Comparison of ENCODE assay signal across 10 cellular contexts in genomic region chr10:75226656-75227055, GRCh38. TPM values are rescaled to one million over a fixed set of nuclear protein-coding genes. Genes with fewer than 3 reads are reported as not detected.
A peak's percentile ranks its signal among the peaks of the same experiment; 100 is the strongest.
DNase-seq lines count a peak whose midpoint lies in the region; ATAC-seq, FAIRE-seq and TF ChIP-seq lines count a peak whose summit lies in the region.
"Had no signal": no experiment of that assay in that cellular context is flagged by ENCODE, and none has a peak within 500 bp of the region (broad histone marks: within the 10 kb centered on the region; RNA-seq: fewer than 3 reads in every experiment).

No MANE protein-coding gene starts in this region.

- H3K18ac ChIP-seq in H1 (ENCODE audit: extremely low read depth, low read length) = peak overlapping the region; percentile 29; the same call in 1 of the 2 replicates

- no peak overlapping the region for H3K23ac ChIP-seq in H1 (ENCODE audit: insufficient read length)

- H3K9me3 ChIP-seq in H1 (ENCODE audit: insufficient read depth in 2 of 2, low read depth in 1 of 2, low read length in 1 of 2) = no peaks in the 10 kb centered on the region
- H3K9me3 ChIP-seq: BLaER1 treated with 17β-estradiol and CSF1 and Interleukin-3, amounts not matched to agents 10 nM and 100 nM had no signal

- H3K27ac ChIP-seq in H1 (ENCODE audit: low read depth, low read length) = no peak overlapping the region
- H3K27ac ChIP-seq: BLaER1 treated with 17β-estradiol and CSF1 and Interleukin-3, amounts not matched to agents 10 nM and 100 nM had no signal

- no peak overlapping the region for H3K56ac ChIP-seq in H1 (replicated peaks; ENCODE audit: insufficient read length, low read depth, low read length)

- H2AFZ ChIP-seq in H1 (ENCODE audit: low read length) = no peak overlapping the region

- no peaks in the 10 kb centered on the region for H3K27me3 Mint-ChIP-seq in stimulated activated naive CD8-positive, alpha-beta T cell treated with anti-CD3 and anti-CD28 coated beads, Interleukin-15, Interleukin-2, amounts not matched to agents 100 ng/mL and 50 ng/mL, for 24 hours
- H3K27me3 Mint-ChIP-seq in osteocyte (ENCODE audit: unreplicated experiment) = no peaks in the 10 kb centered on the region

- WGBS in H1 (ENCODE audit: extremely low coverage in 1 of 2, insufficient coverage in 1 of 2, insufficient read length in 1 of 2, insufficient replicate concordance in 2 of 2, low coverage in 1 of 2, low lambda C conversion rate in 2 of 2, missing lambda C conversion rate in 1 of 2), 2 experiments = 68% methylated on average over 5 of the region's 5 CpGs; no CpG with 5 or more reads in 1 of the 2 experiments

- no peak overlapping the region for H3K14ac ChIP-seq in H1 (ENCODE audit: insufficient read length)

- peak overlapping the region; percentile 45 to 53 for H3K4me2 ChIP-seq in H1 (ENCODE audit: insufficient read depth in 1 of 2, low read depth in 2 of 2, low read length in 2 of 2)
- H3K4me2 ChIP-seq: BLaER1 treated with 17β-estradiol and CSF1 and Interleukin-3, amounts not matched to agents 10 nM and 100 nM had no signal

- no peak for TF ChIP-seq EP300 in H1 (IDR thresholded peaks at IDR 0.05; ENCODE audit: borderline replicate concordance in 1 of 2, low read depth in 2 of 2, low read length in 2 of 2)

- peaks cover 11 to 72% (median 31%) of the 10 kb centered on the region in 4 experiments for H3K36me3 ChIP-seq in H1 (ENCODE audit: control insufficient read depth in 2 of 4, insufficient read depth in 4 of 4, low read length in 3 of 4)

- H3K27ac Mint-ChIP-seq in stimulated activated naive CD8-positive, alpha-beta T cell treated with anti-CD3 and anti-CD28 coated beads, Interleukin-15, Interleukin-2, amounts not matched to agents 100 ng/mL and 50 ng/mL, for 24 hours = peak overlapping the region; percentile 19
- peak overlapping the region; percentile 95 for H3K27ac Mint-ChIP-seq in osteocyte (ENCODE audit: unreplicated experiment)

- H2BK120ac ChIP-seq in H1 (replicated peaks; ENCODE audit: low read depth, low read length) = no peak overlapping the region

- no peak for DNase-seq in stimulated activated naive CD8-positive, alpha-beta T cell treated with anti-CD3 and anti-CD28 coated beads, Interleukin-15, Interleukin-2, amounts not matched to agents 100 U/mL and 50 U/mL, for 24 hours
- DNase-seq in H1 (ENCODE audit: low read depth in 1 of 2, low spot score in 2 of 2) (no peak), osteocyte (ENCODE audit: extremely low spot score, unreplicated experiment) (no peak), erythroblast (lab: John Stamatoyannopoulos, UW) (no peak), OCI-M2 (lab: John Stamatoyannopoulos, UW; ENCODE audit: unreplicated experiment) (no peak), NOMO-1 treated with dmso at 0.1 percent for 144 hours (lab: John Stamatoyannopoulos, UW; ENCODE audit: unreplicated experiment) (no peak), occipital lobe (lab: John Stamatoyannopoulos, UW) (no peak)
- DNase-seq: activated CD4-positive, alpha-beta T cell treated with anti-CD3 and anti-CD28 coated beads for 1 hour had no signal

- no peak overlapping the region for H3K4me3 Mint-ChIP-seq in stimulated activated naive CD8-positive, alpha-beta T cell treated with anti-CD3 and anti-CD28 coated beads, Interleukin-15, Interleukin-2, amounts not matched to agents 100 ng/mL and 50 ng/mL, for 24 hours
- no peak overlapping the region for H3K4me3 Mint-ChIP-seq in osteocyte (ENCODE audit: unreplicated experiment)

- H2BK5ac ChIP-seq in H1 (ENCODE audit: low read depth, low read length) = peak overlapping the region; percentile 72; the same call in 1 of the 2 replicates

- FAIRE-seq in H1 (lab: Jason Lieb, UNC) = no peak

- no peaks in the 10 kb centered on the region for H3K23me2 ChIP-seq in H1 (ENCODE audit: low read depth, low read length)

- H3K4me1 Mint-ChIP-seq in stimulated activated naive CD8-positive, alpha-beta T cell treated with anti-CD3 and anti-CD28 coated beads, Interleukin-15, Interleukin-2, amounts not matched to agents 100 ng/mL and 50 ng/mL, for 24 hours (ENCODE audit: low read depth) = peaks cover 67% of the 10 kb centered on the region
- H3K4me1 Mint-ChIP-seq in osteocyte (ENCODE audit: unreplicated experiment) = peaks cover 66% of the 10 kb centered on the region

- H3K27me3 ChIP-seq in H1 (replicated peaks in 1 of 4; ENCODE audit: control insufficient read depth in 3 of 4, extremely low read depth in 1 of 4, insufficient read depth in 3 of 4, low read length in 3 of 4) = no peaks in the 10 kb centered on the region
- H3K27me3 ChIP-seq: BLaER1 treated with 17β-estradiol and CSF1 and Interleukin-3, amounts not matched to agents 10 nM and 100 nM had no signal

- peaks cover 6 to 64% of the 10 kb centered on the region in 2 experiments for H3K79me2 ChIP-seq in H1 (ENCODE audit: control insufficient read depth in 1 of 2, insufficient read depth in 2 of 2, low read length in 2 of 2)

- CTCF ChIA-PET in H1 (lab: Charles Lee; ENCODE audit: partially characterized antibody) = interaction anchor here (0.6 to 18.9 kb wide), 6 partner anchors 18 to 120 kb away, joined by 3 to 209 read pairs (median 3); partner anchors contain the start of genes SAMD8 and VDAC2

- peaks cover 3 to 10% of the 10 kb centered on the region in 2 experiments for H4K20me1 ChIP-seq in H1 (replicated peaks in 1 of 2; ENCODE audit: control insufficient read depth in 1 of 2, insufficient read depth in 2 of 2, low read length in 2 of 2)

- no peaks in the 10 kb centered on the region for H3K9me3 Mint-ChIP-seq in stimulated activated naive CD8-positive, alpha-beta T cell treated with anti-CD3 and anti-CD28 coated beads, Interleukin-15, Interleukin-2, amounts not matched to agents 100 ng/mL and 50 ng/mL, for 24 hours
- H3K9me3 Mint-ChIP-seq in osteocyte (ENCODE audit: unreplicated experiment) = no peaks in the 10 kb centered on the region

- peaks cover 14 to 42% (median 32%) of the 10 kb centered on the region in 4 experiments for H3K4me1 ChIP-seq in H1 (replicated peaks in 1 of 4; ENCODE audit: control insufficient read depth in 3 of 4, insufficient read depth in 4 of 4, low read length in 3 of 4)

- peaks cover 4% of the 10 kb centered on the region; the same call in 1 of the 2 replicates for H3K79me1 ChIP-seq in H1 (ENCODE audit: low read depth, low read length)

- TF ChIP-seq POLR2A in H1 (IDR thresholded peaks at IDR 0.05; ENCODE audit: control extremely low read depth in 1 of 2, low read depth in 2 of 2, low read length in 2 of 2) = no peak
- no peak for TF ChIP-seq POLR2A in erythroblast (IDR thresholded peaks at IDR 0.05; ENCODE audit: low read length)

- H3K4me3 ChIP-seq in H1 (ENCODE audit: extremely low read depth in 1 of 4, insufficient read depth in 2 of 4, low read depth in 3 of 4, low read length in 4 of 4) = peak overlapping the region in 1 of 4 experiments; percentile 4; a peak in 1 of 8 replicates
- H3K4me3 ChIP-seq: BLaER1 treated with 17β-estradiol and CSF1 and Interleukin-3, amounts not matched to agents 10 nM and 100 nM had no signal

- no peak for ATAC-seq in stimulated activated naive CD8-positive, alpha-beta T cell treated with anti-CD3 and anti-CD28 coated beads, Interleukin-15, Interleukin-2, amounts not matched to agents 100 U/mL and 50 U/mL, for 24 hours

- TF ChIP-seq RAD21 in H1 (IDR thresholded peaks at IDR 0.05 in 1 of 2, conservative IDR thresholded peaks at IDR 0.05 in 1 of 2; ENCODE audit: low read depth in 2 of 2, low read length in 2 of 2) = no peak

- POLR2A ChIA-PET in H1 (lab: Charles Lee; ENCODE audit: partially characterized antibody) = interaction anchor here (0.6 to 27.6 kb wide), 4 partner anchors 7 to 994 kb away, joined by 3 to 801 read pairs (median 110); partner anchors contain the start of genes COMTD1 and VDAC2

- peaks cover 86% of the 10 kb centered on the region for H3K36me3 Mint-ChIP-seq in stimulated activated naive CD8-positive, alpha-beta T cell treated with anti-CD3 and anti-CD28 coated beads, Interleukin-15, Interleukin-2, amounts not matched to agents 100 ng/mL and 50 ng/mL, for 24 hours (ENCODE audit: low read depth)
- H3K36me3 Mint-ChIP-seq in osteocyte (ENCODE audit: unreplicated experiment) = peaks cover 39% of the 10 kb centered on the region

- peak overlapping the region; percentile 55; the same call in 1 of the 2 replicates for H2AK5ac ChIP-seq in H1 (ENCODE audit: low read depth, low read length)

- no peak overlapping the region for H4K91ac ChIP-seq in H1 (replicated peaks; ENCODE audit: insufficient read length, low read length)

- H2BK12ac ChIP-seq in H1 (ENCODE audit: low read depth, low read length) = no peak overlapping the region; the same call in 1 of the 2 replicates

- no peak overlapping the region for H3K4ac ChIP-seq in H1 (replicated peaks; ENCODE audit: insufficient read length, low read depth, low read length)

- no peak overlapping the region for H4K5ac ChIP-seq in H1 (ENCODE audit: insufficient read length, low read depth, low read length)

- no peak overlapping the region for H2BK20ac ChIP-seq in H1 (ENCODE audit: low read length)

- H3K9ac ChIP-seq in H1 (replicated peaks in 1 of 4; ENCODE audit: extremely low read depth in 1 of 4, low read depth in 3 of 4, low read length in 3 of 4) = no peak overlapping the region

- H4K8ac ChIP-seq in H1 (ENCODE audit: extremely low read depth, insufficient read depth, low read length) = no peak overlapping the region

- TF ChIP-seq CTCF in H1 (IDR thresholded peaks at IDR 0.05; ENCODE audit: control extremely low read depth in 1 of 3, insufficient read depth in 1 of 3, low read depth in 1 of 3, low read length in 3 of 3) = no peak
- no peak for TF ChIP-seq CTCF in osteocyte (IDR thresholded peaks at IDR 0.05)

- 0 out of 2 replicates have a peak overlapping the region, but pooled peaks have one; percentile 37 for H2BK15ac ChIP-seq in H1 (ENCODE audit: low read length)

RNA-seq across cellular contexts. Expression of gene COMTD1, which starts 9.1 kb away (rescaled TPM):
- total RNA-seq in H1 (2021; fragmentation: NEBNext Ultra II Directional; extraction: Animal tissue kit (Norgen Biotek cat#: 25700)) = 31.9 and 32.5 TPM in 2 replicates
- polyA plus RNA-seq in H1 (2011; rRNA removed) = 42.4 and 59.4 TPM in 2 replicates
- 39.1 TPM for polyA plus RNA-seq in H1 (2011; cell fraction: cytosol; rRNA removed)
- 70.0 TPM for polyA plus RNA-seq in H1 (2011; cell fraction: nucleus; rRNA removed)
- 26.0 to 34.8 TPM (median 30.2 TPM) in 4 replicates for polyA plus RNA-seq in H1 (2012, experiment 1 of 2)
- polyA plus RNA-seq in H1 (2012, experiment 2 of 2) = 26.7 TPM
- 46.2 TPM for polyA plus RNA-seq in H1 (2013, experiment 1 of 2)
- polyA plus RNA-seq in H1 (2013, experiment 2 of 2) = 41.3 TPM
- 2.0 and 2.8 TPM in 2 replicates for polyA minus RNA-seq in H1 (2011; rRNA and poly(A)+ RNA removed)
- 12.6 TPM for polyA minus RNA-seq in H1 (2011; cell fraction: cytosol; rRNA and poly(A)+ RNA removed)
- 10.9 TPM for polyA minus RNA-seq in H1 (2011; cell fraction: nucleus; rRNA and poly(A)+ RNA removed)
- total RNA-seq in osteocyte (12.9 and 15.7 TPM in 2 replicates), occipital lobe (19.7 TPM)

RNA-seq across cellular contexts. Expression of gene VDAC2, which starts 16.1 kb away (rescaled TPM):
- 284 and 287 TPM in 2 replicates for total RNA-seq in H1 (2021; fragmentation: NEBNext Ultra II Directional; extraction: Animal tissue kit (Norgen Biotek cat#: 25700))
- polyA plus RNA-seq in H1 (2011; rRNA removed) = 61.8 and 89.8 TPM in 2 replicates
- 96.8 TPM for polyA plus RNA-seq in H1 (2011; cell fraction: cytosol; rRNA removed)
- 39.8 TPM for polyA plus RNA-seq in H1 (2011; cell fraction: nucleus; rRNA removed)
- 219 to 342 TPM (median 230 TPM) in 4 replicates for polyA plus RNA-seq in H1 (2012, experiment 1 of 2)
- 112 TPM for polyA plus RNA-seq in H1 (2012, experiment 2 of 2)
- 194 TPM for polyA plus RNA-seq in H1 (2013, experiment 1 of 2)
- polyA plus RNA-seq in H1 (2013, experiment 2 of 2) = 189 TPM
- 57.0 and 61.8 TPM in 2 replicates for polyA minus RNA-seq in H1 (2011; rRNA and poly(A)+ RNA removed)
- polyA minus RNA-seq in H1 (2011; cell fraction: cytosol; rRNA and poly(A)+ RNA removed) = 80.7 TPM
- 72.0 TPM for polyA minus RNA-seq in H1 (2011; cell fraction: nucleus; rRNA and poly(A)+ RNA removed)
- total RNA-seq in osteocyte (130 TPM in 2 replicates), occipital lobe (126 TPM)
